16 cellular contexts compared by ENCODE assay signal in genomic region chr16:35195173-35195863, GRCh38.
"Had no signal": no experiment of that assay in that cellular context is flagged by ENCODE, and none has a peak within 500 bp of the region (broad histone marks: within the 10 kb centered on the region; RNA-seq: fewer than 3 reads in every experiment).

No MANE protein-coding gene starts in this region.

- H3K27me3 ChIP-seq: body of pancreas, uterus had no signal

- H3K36me3 ChIP-seq: thoracic aorta, uterus had no signal

- H3K4me3 ChIP-seq: body of pancreas, lung, skin epidermis, thoracic aorta, uterus had no signal

- H3K4me1 ChIP-seq: body of pancreas, uterus had no signal

- DNase-seq: activated B cell treated with CpG ODN at 0.5 μM for 24 hours; activated CD4-positive, alpha-beta T cell treated with anti-CD3 and anti-CD28 coated beads, Interleukin-2, amount 10 ng/mL, durations not matched to agents 7 days and 5 days; activated effector memory CD4-positive, alpha-beta T cell treated with Interleukin-2 at 50 U/mL for 16 hours; amniotic stem cell; body of pancreas; endodermal cell; erythroblast; hippocampal formation; naive thymus-derived CD4-positive, alpha-beta T cell; stimulated activated CD4-positive, alpha-beta T cell treated with anti-CD3 and anti-CD28 coated beads, Interleukin-4, amount 100 ng/mL, for 4 hours; stimulated activated naive CD8-positive, alpha-beta T cell treated with anti-CD3 and anti-CD28 coated beads, Interleukin-15, amount 100 ng/mL, for 72 hours; T1000; uterus had no signal

- H3K9me3 ChIP-seq: body of pancreas, thoracic aorta, uterus had no signal

- H3K27ac ChIP-seq: body of pancreas, skin epidermis, thoracic aorta, uterus had no signal
